ENCODE assay signal across 18 cellular contexts in genomic region chr1:194300776-194301175, GRCh38.
A peak's percentile ranks its signal among the peaks of the same experiment; 100 is the strongest.
DNase-seq lines count a peak whose midpoint lies in the region; ATAC-seq lines count a peak whose summit lies in the region.
"Had no signal": no experiment of that assay in that cellular context is flagged by ENCODE, and none has a peak within 500 bp of the region (broad histone marks: within the 10 kb centered on the region; RNA-seq: fewer than 3 reads in every experiment).

No MANE protein-coding gene starts in this region.

- no peak for ATAC-seq in HG02763 (IDR thresholded peaks at IDR 0.05; ENCODE audit: unreplicated experiment)
- ATAC-seq: CD8-positive, alpha-beta T cell; T-cell had no signal

- DNase-seq in Ammon's horn (ENCODE audit: low spot score) (peak; percentile 18), NCI-H1694 (lab: John Stamatoyannopoulos, UW) (peak; percentile 38), cerebellar cortex (ENCODE audit: low spot score) (peak; percentile 5), pons (ENCODE audit: low spot score) (peak; percentile 35), NCI-H1436 (lab: John Stamatoyannopoulos, UW) (no peak), posterior vena cava (ENCODE audit: low spot score) (no peak)
- DNase-seq: AML-193; Caco-2; CD8-positive, alpha-beta T cell; DMS79 treated with DMSO at 0.1 percent for 48 hours; HCEC 1CT; KBM-7; NCI-H187; NCI-H345; NCI-H524 treated with DMSO at 0.1 percent for 48 hours; NCI-H774; T-cell had no signal

- intact Hi-C loops in posterior vena cava (cut with DNase I): loop anchor here in 1 of 2 donors (1.0 kb wide), 1 partner anchor 10 kb away; no protein-coding TSS in a partner anchor

Comparison
In these comparisons a context has a peak if more than half of its experiments do, and no peak if none do; other contexts are left out.
1. DNase-seq: peak in Ammon's horn (single experiment), NCI-H1694 (single experiment), cerebellar cortex (single experiment) and pons (single experiment); none in NCI-H1436 (single experiment) and posterior vena cava (single experiment).